In genomic region chr12:100156731-100157426, GRCh38 we compare ENCODE assay signal across 1 cellular context.
TF ChIP-seq lines count a peak whose summit lies in the region.

No MANE protein-coding gene starts in this region.

TF ChIP-seq in GM23338, 12 proteins besides CTCF, POLR2A, EP300 and RAD21 (continued from another document):
- no peak for TF ChIP-seq ETS1 (IDR thresholded peaks at IDR 0.05)
- TF ChIP-seq NANOG (IDR thresholded peaks at IDR 0.05; ENCODE audit: borderline replicate concordance): no peak
- no peak for TF ChIP-seq JUNB (IDR thresholded peaks at IDR 0.05; ENCODE audit: unreplicated experiment)
- no peak for TF ChIP-seq EZH2phosphoT487 (IDR thresholded peaks at IDR 0.05; ENCODE audit: unreplicated experiment)
- no peak for TF ChIP-seq EZH2 (IDR thresholded peaks at IDR 0.05; ENCODE audit: low read depth, unreplicated experiment)
- no peak for TF ChIP-seq CREB1 (CRISPR knock-in tag; IDR thresholded peaks at IDR 0.05; ENCODE audit: low read depth)
- no peak for TF ChIP-seq ZNF462 (CRISPR knock-in tag; IDR thresholded peaks at IDR 0.05)
- TF ChIP-seq REST (IDR thresholded peaks at IDR 0.05; ENCODE audit: unreplicated experiment): no peak
- TF ChIP-seq POLR2AphosphoS5 (IDR thresholded peaks at IDR 0.05; ENCODE audit: low read depth): no peak
- TF ChIP-seq STAT1 (IDR thresholded peaks at IDR 0.05; ENCODE audit: unreplicated experiment): no peak
- no peak for TF ChIP-seq ZNF331 (CRISPR knock-in tag; IDR thresholded peaks at IDR 0.05; ENCODE audit: low read depth)
